In genomic region chr11:83124631-83125424, GRCh38 we compare ENCODE assay signal across 25 cellular contexts. TPM values are rescaled to one million over a fixed set of nuclear protein-coding genes. Genes with fewer than 3 reads are reported as not detected.
A peak's percentile ranks its signal among the peaks of the same experiment; 100 is the strongest.
DNase-seq lines count a peak whose midpoint lies in the region; ATAC-seq, FAIRE-seq and TF ChIP-seq lines count a peak whose summit lies in the region.
"Had no signal": no experiment of that assay in that cellular context is flagged by ENCODE, and none has a peak within 500 bp of the region (broad histone marks: within the 10 kb centered on the region; RNA-seq: fewer than 3 reads in every experiment).

No MANE protein-coding gene starts in this region.

- no peaks in the 10 kb centered on the region for H3K27me3 ChIP-seq in left ventricle myocardium inferior (ENCODE audit: low read depth)
- no peaks in the 10 kb centered on the region for H3K27me3 ChIP-seq in pancreas
- H3K27me3 ChIP-seq: BLaER1 treated with 17β-estradiol and CSF1 and Interleukin-3, amounts not matched to agents 10 nM and 100 nM; SJSA1 had no signal

- TF ChIP-seq CTCF in left ventricle myocardium inferior (IDR thresholded peaks at IDR 0.05; ENCODE audit: borderline replicate concordance), result no peak
- TF ChIP-seq CTCF in pancreas (IDR thresholded peaks at IDR 0.05), result no peak

- DNase-seq in left ventricle myocardium superior (no peak), left ventricle myocardium inferior (no peak), dermis blood vessel endothelial cell (peak; percentile 25), pancreas (no peak), EL (no peak)
- DNase-seq in activated CD8-positive, alpha-beta memory T cell treated with anti-CD3 and anti-CD28 coated beads for 24 hours, result no peak
- DNase-seq: AML-193; CD4-positive, alpha-beta memory T cell; COR-L47; DMS53; GDM1; H9; IMR-90; MM.1S; NCI-H2029; NCI-H2227 treated with DMSO at 0.1 percent for 48 hours; NCI-H510A had no signal

- 51 to 52% methylated on average over 4 of the region's 4 CpGs for WGBS in pancreas, 2 donors

- H3K4me3 ChIP-seq in left ventricle myocardium inferior, result no peak overlapping the region
- H3K4me3 ChIP-seq in pancreas, result no peak overlapping the region
- H3K4me3 ChIP-seq: BLaER1 treated with 17β-estradiol and CSF1 and Interleukin-3, amounts not matched to agents 10 nM and 100 nM; GM12878; GM23338; SJSA1 had no signal

- FAIRE-seq in pancreas (lab: Jason Lieb, UNC), result no peak
- FAIRE-seq: A204.1, RCC 7860 had no signal

- H3K27ac ChIP-seq in left ventricle myocardium inferior (replicated peaks) (no peak overlapping the region), pancreas (no peak overlapping the region)
- H3K27ac ChIP-seq: BLaER1 treated with 17β-estradiol and CSF1 and Interleukin-3, amounts not matched to agents 10 nM and 100 nM; KMS-11; SJSA1 had no signal

- H3K9me3 ChIP-seq in left ventricle myocardium inferior (replicated peaks), result no peaks in the 10 kb centered on the region
- H3K9me3 ChIP-seq in pancreas, result no peaks in the 10 kb centered on the region
- H3K9me3 ChIP-seq: BLaER1 treated with 17β-estradiol and CSF1 and Interleukin-3, amounts not matched to agents 10 nM and 100 nM; SJSA1 had no signal

- H3K36me3 ChIP-seq in left ventricle myocardium inferior, result no peaks in the 10 kb centered on the region
- H3K36me3 ChIP-seq in pancreas, result no peaks in the 10 kb centered on the region
- H3K36me3 ChIP-seq: BLaER1 treated with 17β-estradiol and CSF1 and Interleukin-3, amounts not matched to agents 10 nM and 100 nM; SJSA1 had no signal

- ATAC-seq in left ventricle myocardium superior, result peak; percentile 53
- ATAC-seq in pancreas, result peak in 3 of 4 donors; percentile 31 to 61 (median 40)
- ATAC-seq in HG02884 (IDR thresholded peaks at IDR 0.05; ENCODE audit: unreplicated experiment), result no peak
- ATAC-seq: GM12878, GM23338 had no signal

- intact Hi-C loops in left ventricle myocardium superior (cut with micrococcal nuclease) (no loop called here), left ventricle myocardium inferior (cut with micrococcal nuclease) (no loop called here), pancreas (cut with DNase I) (no loop called here)

- H3K4me1 ChIP-seq in left ventricle myocardium inferior (peaks cover 5% of the 10 kb centered on the region), pancreas (no peaks in the 10 kb centered on the region)
- H3K4me1 ChIP-seq: SJSA1 had no signal

RNA-seq across cellular contexts. Expression of gene PCF11, which starts 32.1 kb away (rescaled TPM):
- total RNA-seq in left ventricle myocardium superior (27.7 TPM), left ventricle myocardium inferior (25.8 TPM), dermis blood vessel endothelial cell (43.7 and 44.4 TPM in 2 replicates), pancreas (10 to 100 TPM; 18.4 to 34.3 (median 25.3) TPM)
- polyA plus RNA-seq in pancreas, result 10 to 100 TPM; 23.5 to 31.2 TPM

RNA-seq across cellular contexts. Expression of gene RAB30, which starts 53.1 kb away (rescaled TPM):
- total RNA-seq in left ventricle myocardium superior (31.3 TPM), left ventricle myocardium inferior (24.7 TPM), dermis blood vessel endothelial cell (11.2 and 23.1 TPM in 2 replicates), pancreas (1 to 10 TPM; 4.0 to 6.7 (median 5.3) TPM)
- 1 to 10 TPM; 1.0 to 1.5 TPM for polyA plus RNA-seq in pancreas
